In genomic region chr2:183125659-183126341, GRCh38 we compare ENCODE assay signal across 1 cellular context.
TF ChIP-seq lines count a peak whose summit lies in the region.

No MANE protein-coding gene starts in this region.

TF ChIP-seq in WTC11, 78 proteins besides CTCF, POLR2A, EP300 and RAD21:
- TF ChIP-seq ZNF416 (CRISPR knock-in tag; IDR thresholded peaks at IDR 0.05) = no peak
- no peak for TF ChIP-seq ZBTB43 (CRISPR knock-in tag; IDR thresholded peaks at IDR 0.05)
- no peak for TF ChIP-seq MXD4 (CRISPR knock-in tag; IDR thresholded peaks at IDR 0.05; ENCODE audit: borderline replicate concordance)
